8 cellular contexts compared by ENCODE assay signal in the genomic region with DNA sequence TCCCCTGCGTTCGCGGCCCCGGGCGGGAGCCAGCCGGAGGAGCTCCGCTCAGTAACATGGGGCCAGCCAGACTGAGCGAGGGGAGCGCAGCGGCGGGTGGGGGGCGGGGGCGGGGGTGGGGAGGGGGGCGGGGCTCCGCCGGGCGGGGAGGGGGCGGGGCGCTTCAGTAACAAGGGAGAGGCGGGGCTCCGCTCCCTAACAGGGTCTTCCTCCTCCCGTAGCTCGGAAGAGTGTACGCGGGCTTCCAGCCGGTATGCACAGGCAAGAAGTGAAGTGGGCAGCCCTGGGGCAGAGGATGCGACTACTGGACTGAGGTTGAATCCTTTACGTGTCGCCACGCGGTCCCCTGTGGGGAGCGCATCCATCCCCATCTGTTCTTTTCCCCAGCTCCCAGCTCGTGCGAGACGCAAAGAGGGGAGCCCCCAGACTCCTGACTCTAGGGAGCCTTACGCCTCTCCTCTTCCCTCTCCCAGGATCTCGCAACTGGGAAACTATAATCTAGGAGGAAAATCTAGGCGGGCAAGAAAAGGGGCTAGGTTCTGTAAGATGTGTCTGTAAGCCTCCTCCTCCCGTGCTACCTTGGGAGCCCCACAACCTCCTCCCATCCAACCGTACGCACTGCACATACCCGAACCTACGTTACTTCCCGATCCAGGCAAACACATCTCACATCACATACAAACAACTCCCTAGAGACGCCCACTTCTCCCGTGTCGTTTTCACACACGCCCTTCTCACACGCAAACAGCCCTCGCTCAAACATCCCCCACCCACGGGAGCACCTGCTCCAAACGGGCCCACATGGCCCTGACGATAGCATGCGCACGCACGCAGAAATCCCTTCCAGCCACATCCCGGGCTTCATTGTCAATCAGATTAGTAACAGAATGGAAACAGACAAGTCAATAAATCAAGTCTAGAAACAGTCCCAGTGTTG. TPM values are rescaled to one million over a fixed set of nuclear protein-coding genes. Genes with fewer than 3 reads are reported as not detected.
DNase-seq lines count a peak whose midpoint lies in the region; ATAC-seq and TF ChIP-seq lines count a peak whose summit lies in the region.

A gene with protein sequence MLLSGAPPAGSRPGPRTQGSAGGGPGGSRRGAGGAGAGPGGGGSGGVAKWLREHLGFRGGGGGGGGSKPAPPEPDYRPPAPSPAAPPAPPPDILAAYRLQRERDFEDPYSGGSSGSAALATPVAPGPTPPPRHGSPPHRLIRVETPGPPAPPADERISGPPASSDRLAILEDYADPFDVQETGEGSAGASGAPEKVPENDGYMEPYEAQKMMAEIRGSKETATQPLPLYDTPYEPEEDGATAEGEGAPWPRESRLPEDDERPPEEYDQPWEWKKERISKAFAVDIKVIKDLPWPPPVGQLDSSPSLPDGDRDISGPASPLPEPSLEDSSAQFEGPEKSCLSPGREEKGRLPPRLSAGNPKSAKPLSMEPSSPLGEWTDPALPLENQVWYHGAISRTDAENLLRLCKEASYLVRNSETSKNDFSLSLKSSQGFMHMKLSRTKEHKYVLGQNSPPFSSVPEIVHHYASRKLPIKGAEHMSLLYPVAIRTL (minus strand): TSS at position 73 of the 937 bp plus-strand sequence. CDS start 15 bp downstream, at position 58.

- no peaks in the 10 kb centered on the region for H3K9me3 Mint-ChIP-seq in HFFc6
- H3K9me3 Mint-ChIP-seq in neural crest cell: no peaks in the 10 kb centered on the region

- H3K27me3 Mint-ChIP-seq in HFFc6 (ENCODE audit: insufficient read depth): peaks cover 21% of the 10 kb centered on the region
- peaks cover 4% of the 10 kb centered on the region for H3K27me3 Mint-ChIP-seq in neural crest cell (ENCODE audit: low read depth)

- peak within 1 kb of the TSS; percentile 29 for H3K27ac Mint-ChIP-seq in HFFc6
- H3K27ac Mint-ChIP-seq in neural crest cell (ENCODE audit: unreplicated experiment): peak within 1 kb of the TSS; percentile 98

- TF ChIP-seq POLR2A in suprapubic skin (IDR thresholded peaks at IDR 0.05): no peak

- no peaks in the 10 kb centered on the region for H3K36me3 Mint-ChIP-seq in HFFc6 (ENCODE audit: low read depth)
- H3K36me3 Mint-ChIP-seq in neural crest cell (ENCODE audit: low read depth): peaks cover 2% of the 10 kb centered on the region

- DNase-seq in HFFc6 (no peak), NOMO-1 treated with DMSO at 0.1 percent for 48 hours (lab: John Stamatoyannopoulos, UW; ENCODE audit: unreplicated experiment) (peak; percentile 19), activated T-helper 1 cell treated with Interleukin-2 at 50 U/mL for 16 hours (ENCODE audit: low read depth) (peak; percentile 32), fibroblast of peridontal ligament (ENCODE audit: extremely low read depth) (peak; percentile 6), neural crest cell (ENCODE audit: low read depth, low spot score) (peak; percentile 68), suprapubic skin (ENCODE audit: low spot score in 2 of 2) (peak in 1 of 2 donors; percentile 82)

- H3K27me3 ChIP-seq in BLaER1 (no peaks in the 10 kb centered on the region), suprapubic skin (no peaks in the 10 kb centered on the region)

- H3K9me3 ChIP-seq in BLaER1 (no peaks in the 10 kb centered on the region), suprapubic skin (no peaks in the 10 kb centered on the region)

- H3K4me3 Mint-ChIP-seq in HFFc6: peak within 1 kb of the TSS; percentile 77
- peak within 1 kb of the TSS; percentile 96 for H3K4me3 Mint-ChIP-seq in neural crest cell

- H3K4me1 Mint-ChIP-seq in HFFc6 (ENCODE audit: low read depth): peaks cover 26% of the 10 kb centered on the region
- H3K4me1 Mint-ChIP-seq in neural crest cell: peaks cover 43% of the 10 kb centered on the region

- no peak for TF ChIP-seq EP300 in suprapubic skin (IDR thresholded peaks at IDR 0.05)

- H3K27ac ChIP-seq in BLaER1 (peak within 1 kb of the TSS; percentile 90), suprapubic skin (peak within 1 kb of the TSS; percentile 79)

- H3K9ac ChIP-seq in BLaER1: peak within 1 kb of the TSS; percentile 95

- H4K20me1 ChIP-seq in BLaER1: peaks cover 39% of the 10 kb centered on the region

- H3K4me2 ChIP-seq in BLaER1: peak within 1 kb of the TSS; percentile 100

- peak within 1 kb of the TSS; percentile 91 for H3K4me3 ChIP-seq in BLaER1
- peak within 1 kb of the TSS; percentile 75 for H3K4me3 ChIP-seq in suprapubic skin

- H3K36me3 ChIP-seq in BLaER1: peaks cover 5% of the 10 kb centered on the region; the same call in 1 of the 2 replicates
- no peaks in the 10 kb centered on the region for H3K36me3 ChIP-seq in suprapubic skin

- peaks cover 45% of the 10 kb centered on the region for H3K4me1 ChIP-seq in BLaER1
- peaks cover 45% of the 10 kb centered on the region for H3K4me1 ChIP-seq in suprapubic skin

- WGBS in suprapubic skin: 2% methylated on average over 30 of the region's 57 CpGs

- ATAC-seq in GM19397 (IDR thresholded peaks at IDR 0.05; ENCODE audit: unreplicated experiment): no peak

- TF ChIP-seq CTCF in HFFc6 (IDR thresholded peaks at IDR 0.05) (no peak), neural crest cell (conservative IDR thresholded peaks at IDR 0.05) (no peak), suprapubic skin (IDR thresholded peaks at IDR 0.05) (no peak)

RNA-seq across cellular contexts. Expression of the gene that starts here (rescaled TPM):
- 1 to 10 TPM; 2.1 to 3.1 (median 2.1) TPM for total RNA-seq in HFFc6 (2021; fragmentation: NEBNext Ultra II Directional; extraction: Animal tissue kit (Norgen Biotek cat#: 25700))
- total RNA-seq in neural crest cell (55.0 and 59.0 TPM in 2 replicates), suprapubic skin (10 to 100 TPM in 2 of 4 donors, 1 to 10 TPM in 2; 5.4 to 11.9 (median 8.6) TPM)
